ENCODE assay signal across 18 cellular contexts in the genomic region with DNA sequence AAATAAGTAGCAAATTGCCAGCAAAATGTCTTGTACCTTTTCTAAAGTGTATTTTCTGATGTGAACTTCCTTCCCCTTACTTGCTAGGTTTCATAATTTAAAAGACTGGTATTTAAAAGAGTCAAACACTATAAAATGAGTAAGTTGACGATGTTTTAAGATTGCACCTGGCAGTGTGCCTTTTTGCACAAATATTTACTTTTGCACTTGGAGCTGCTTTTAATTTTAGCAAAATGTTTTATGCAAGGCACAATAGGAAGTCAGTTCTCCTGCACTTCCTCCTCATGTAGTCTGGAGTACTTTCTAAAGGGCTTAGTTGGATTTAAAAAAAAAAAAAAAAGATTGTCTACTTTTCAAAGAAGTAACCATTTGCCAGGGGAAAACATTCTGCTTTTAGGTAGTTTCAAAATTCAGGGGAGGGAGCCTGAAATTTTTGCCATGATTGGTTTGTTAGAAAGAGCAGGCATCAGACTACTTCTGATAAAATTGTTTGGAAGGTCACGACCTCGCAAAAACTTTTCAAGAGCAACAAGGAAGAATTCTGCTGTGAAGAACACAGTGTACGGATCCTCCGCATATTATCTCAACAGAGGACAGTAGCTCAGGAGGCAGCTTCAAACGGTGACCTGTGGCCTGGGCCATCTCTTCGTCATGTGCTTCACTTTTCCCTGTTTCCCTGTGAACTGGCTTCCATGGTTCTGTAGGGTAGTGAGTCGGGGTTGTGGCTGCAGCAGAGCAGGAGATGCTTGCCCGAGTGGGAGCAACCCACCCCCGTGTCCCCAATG.
A peak's percentile ranks its signal among the peaks of the same experiment; 100 is the strongest.
DNase-seq lines count a peak whose midpoint lies in the region; ATAC-seq and TF ChIP-seq lines count a peak whose summit lies in the region.
"Had no signal": no experiment of that assay in that cellular context is flagged by ENCODE, and none has a peak within 500 bp of the region (broad histone marks: within the 10 kb centered on the region; RNA-seq: fewer than 3 reads in every experiment).

No MANE protein-coding gene starts in this region.

- TF ChIP-seq CTCF in H9 (conservative IDR thresholded peaks at IDR 0.05): no peak
- TF ChIP-seq CTCF in PC-3 (conservative IDR thresholded peaks at IDR 0.05; ENCODE audit: low read depth, low read length): no peak
- TF ChIP-seq CTCF in lower lobe of right lung (IDR thresholded peaks at IDR 0.05): no peak
- TF ChIP-seq CTCF in ascending aorta (IDR thresholded peaks at IDR 0.05): no peak

- H3K14ac ChIP-seq in H9 (ENCODE audit: insufficient read depth, low read length): no peak overlapping the region

- no peaks in the 10 kb centered on the region for H3K27me3 Mint-ChIP-seq in H9 (ENCODE audit: low read depth)
- no peaks in the 10 kb centered on the region for H3K27me3 Mint-ChIP-seq in activated naive CD4-positive, alpha-beta T cell treated with anti-CD3 and anti-CD28 coated beads, Interleukin-2, amount 10 ng/mL, durations not matched to agents 7 days and 5 days
- H3K27me3 Mint-ChIP-seq: activated naive CD8-positive, alpha-beta T cell treated with anti-CD3 and anti-CD28 coated beads, Interleukin-2, amount 10 ng/mL, durations not matched to agents 7 days and 5 days had no signal

- H2BK15ac ChIP-seq in H9 (ENCODE audit: low read depth, low read length): no peak overlapping the region

- DNase-seq in DMS53 (lab: John Stamatoyannopoulos, UW): peak; percentile 35
- DNase-seq in H9: no peak
- DNase-seq in PC-3: peak; percentile 46
- DNase-seq in lower lobe of right lung: no peak
- no peak for DNase-seq in dedifferentiated amniotic fluid mesenchymal stem cell (ENCODE audit: extremely low spot score)
- no peak for DNase-seq in activated naive CD4-positive, alpha-beta T cell treated with anti-CD3 and anti-CD28 coated beads, Interleukin-2, amount 10 ng/mL, durations not matched to agents 7 days and 5 days
- no peak for DNase-seq in ascending aorta (ENCODE audit: low spot score in 2 of 2)
- no peak for DNase-seq in activated naive CD4-positive, alpha-beta T cell treated with anti-CD3 and anti-CD28 coated beads, Interleukin-2, amount 50 U/mL, for 72 hours (ENCODE audit: low spot score in 2 of 2)
- DNase-seq: activated CD4-positive, alpha-beta T cell treated with anti-CD3 and anti-CD28 coated beads for 4 hours; activated naive CD8-positive, alpha-beta T cell treated with anti-CD3 and anti-CD28 coated beads, Interleukin-2, amount 10 ng/mL, durations not matched to agents 7 days and 5 days; endodermal cell; glutamatergic neuron; HCEC 1CT; NCI-H1436 treated with DMSO at 0.1 percent for 48 hours; NCI-H526 treated with DMSO at 0.1 percent for 48 hours; stimulated activated CD4-positive, alpha-beta T cell treated with anti-CD3 and anti-CD28 coated beads, Interleukin-12 subunit alpha, Interleukin-12 subunit beta, amount 100 ng/mL, for 4 hours; SW 1271 had no signal

- no CpG with 5 or more reads among the region's 10 CpGs for WGBS in H9 (ENCODE audit: extremely low coverage, insufficient read length, low lambda C conversion rate)

- peaks cover 33 to 45% of the 10 kb centered on the region in 2 experiments for H3K4me1 Mint-ChIP-seq in H9
- H3K4me1 Mint-ChIP-seq in activated naive CD4-positive, alpha-beta T cell treated with anti-CD3 and anti-CD28 coated beads, Interleukin-2, amount 10 ng/mL, durations not matched to agents 7 days and 5 days: no peaks in the 10 kb centered on the region
- H3K4me1 Mint-ChIP-seq: activated naive CD8-positive, alpha-beta T cell treated with anti-CD3 and anti-CD28 coated beads, Interleukin-2, amount 10 ng/mL, durations not matched to agents 7 days and 5 days had no signal

- no peaks in the 10 kb centered on the region for H3K9me3 Mint-ChIP-seq in H9
- H3K9me3 Mint-ChIP-seq in activated naive CD4-positive, alpha-beta T cell treated with anti-CD3 and anti-CD28 coated beads, Interleukin-2, amount 10 ng/mL, durations not matched to agents 7 days and 5 days: no peaks in the 10 kb centered on the region
- no peaks in the 10 kb centered on the region for H3K9me3 Mint-ChIP-seq in activated naive CD4-positive, alpha-beta T cell treated with anti-CD3 and anti-CD28 coated beads, Interleukin-2, amount 50 U/mL, for 72 hours
- H3K9me3 Mint-ChIP-seq: activated naive CD8-positive, alpha-beta T cell treated with anti-CD3 and anti-CD28 coated beads, Interleukin-2, amount 10 ng/mL, durations not matched to agents 7 days and 5 days; endodermal cell had no signal

- no peak overlapping the region for H2BK12ac ChIP-seq in H9 (ENCODE audit: insufficient read length, low read depth, low read length)

- H3K4me2 ChIP-seq in H9 (ENCODE audit: insufficient read depth, insufficient read length, low read length) (no peak overlapping the region), PC-3 (ENCODE audit: low read length) (0 out of 2 replicates have a peak overlapping the region, but pooled peaks have one; percentile 8)

- no peak overlapping the region for H3K23ac ChIP-seq in H9 (ENCODE audit: insufficient read length, low read depth, low read length)

- no peak overlapping the region for H3K4me3 Mint-ChIP-seq in H9
- H3K4me3 Mint-ChIP-seq in activated naive CD4-positive, alpha-beta T cell treated with anti-CD3 and anti-CD28 coated beads, Interleukin-2, amount 10 ng/mL, durations not matched to agents 7 days and 5 days: no peak overlapping the region
- H3K4me3 Mint-ChIP-seq: activated naive CD8-positive, alpha-beta T cell treated with anti-CD3 and anti-CD28 coated beads, Interleukin-2, amount 10 ng/mL, durations not matched to agents 7 days and 5 days; endodermal cell had no signal

- H2AK5ac ChIP-seq in H9 (ENCODE audit: insufficient read length, low read length): no peak overlapping the region

- no TSS peak for BruUV-seq in PC-3 (replicated peaks; lab: Mats Ljungman, UMichigan)

- no peaks in the 10 kb centered on the region for H3K79me1 ChIP-seq in H9 (ENCODE audit: insufficient read depth, low read depth, low read length, poor library complexity, severe bottlenecking)

- H3K9ac ChIP-seq in H9 (ENCODE audit: extremely low read depth, insufficient read length, low read length) (no peak overlapping the region), PC-3 (ENCODE audit: low read length) (no peak overlapping the region)

- POLR2A ChIA-PET in PC-3 (lab: Charles Lee; ENCODE audit: unreplicated experiment): no interaction called here

- H3F3A ChIP-seq in PC-3 (ENCODE audit: low read length, unreplicated experiment): no peaks in the 10 kb centered on the region

- no peak overlapping the region for H3K4ac ChIP-seq in H9 (ENCODE audit: low read depth, low read length)

- H3K23me2 ChIP-seq in H9 (ENCODE audit: insufficient read length, low read depth, low read length, poor library complexity, severe bottlenecking): no peaks in the 10 kb centered on the region

- no peak overlapping the region for H3K56ac ChIP-seq in H9 (ENCODE audit: insufficient read length, low read depth, low read length)

- H3K9me3 ChIP-seq in H9 (ENCODE audit: control insufficient read depth, low read depth, low read length): no peaks in the 10 kb centered on the region
- H3K9me3 ChIP-seq in PC-3 (ENCODE audit: low read length): no peaks in the 10 kb centered on the region
- no peaks in the 10 kb centered on the region for H3K9me3 ChIP-seq in lower lobe of right lung
- H3K9me3 ChIP-seq in ascending aorta: no peaks in the 10 kb centered on the region

- no peaks in the 10 kb centered on the region for H3K9me2 ChIP-seq in PC-3 (replicated peaks; ENCODE audit: low read length)

- H2AFZ ChIP-seq in H9 (ENCODE audit: low read length): no peak overlapping the region
- no peak overlapping the region for H2AFZ ChIP-seq in PC-3 (ENCODE audit: low read length)

- H3K4me3 ChIP-seq in PC-3 (ENCODE audit: low read length) (no peak overlapping the region), lower lobe of right lung (no peak overlapping the region), ascending aorta (no peak overlapping the region)

- H3K27ac Mint-ChIP-seq in H9: no peak overlapping the region
- no peak overlapping the region for H3K27ac Mint-ChIP-seq in activated naive CD4-positive, alpha-beta T cell treated with anti-CD3 and anti-CD28 coated beads, Interleukin-2, amount 10 ng/mL, durations not matched to agents 7 days and 5 days
- no peak overlapping the region for H3K27ac Mint-ChIP-seq in activated naive CD4-positive, alpha-beta T cell treated with anti-CD3 and anti-CD28 coated beads, Interleukin-2, amount 50 U/mL, for 72 hours
- H3K27ac Mint-ChIP-seq: activated naive CD8-positive, alpha-beta T cell treated with anti-CD3 and anti-CD28 coated beads, Interleukin-2, amount 10 ng/mL, durations not matched to agents 7 days and 5 days; endodermal cell had no signal

- peak overlapping the region; percentile 36 for H3K18ac ChIP-seq in H9 (ENCODE audit: insufficient read length, low read depth, low read length)

- no peak overlapping the region for H3T11ph ChIP-seq in H9 (ENCODE audit: low read length)

- H3K4me1 ChIP-seq in H9 (ENCODE audit: insufficient read depth, low read length) (0 out of 2 replicates have a peak, but pooled peaks cover 2% of the 10 kb centered on the region), PC-3 (ENCODE audit: insufficient read depth, low read length) (peaks cover 10% of the 10 kb centered on the region), lower lobe of right lung (peaks cover 20% of the 10 kb centered on the region), ascending aorta (no peaks in the 10 kb centered on the region)

- no peak overlapping the region for H4K5ac ChIP-seq in H9 (ENCODE audit: insufficient read length, low read depth, low read length)

- peaks cover 23 to 36% (median 31%) of the 10 kb centered on the region in 3 experiments; a peak in 6 of 7 replicates for H3K36me3 Mint-ChIP-seq in H9 (ENCODE audit: insufficient read depth in 1 of 3, low read depth in 3 of 3)
- H3K36me3 Mint-ChIP-seq in activated naive CD4-positive, alpha-beta T cell treated with anti-CD3 and anti-CD28 coated beads, Interleukin-2, amount 10 ng/mL, durations not matched to agents 7 days and 5 days: no peaks in the 10 kb centered on the region
- H3K36me3 Mint-ChIP-seq in activated naive CD4-positive, alpha-beta T cell treated with anti-CD3 and anti-CD28 coated beads, Interleukin-2, amount 50 U/mL, for 72 hours: no peaks in the 10 kb centered on the region
- H3K36me3 Mint-ChIP-seq: activated naive CD8-positive, alpha-beta T cell treated with anti-CD3 and anti-CD28 coated beads, Interleukin-2, amount 10 ng/mL, durations not matched to agents 7 days and 5 days had no signal

- H3K79me2 ChIP-seq in H9 (ENCODE audit: insufficient read depth, low read length): no peaks in the 10 kb centered on the region
- H3K79me2 ChIP-seq in PC-3 (ENCODE audit: low read length): no peaks in the 10 kb centered on the region

- no peak overlapping the region for H2BK5ac ChIP-seq in H9 (ENCODE audit: insufficient read length, low read length)

- no peak overlapping the region for H2BK120ac ChIP-seq in H9 (ENCODE audit: low read depth, low read length, poor library complexity, severe bottlenecking)

- H4K91ac ChIP-seq in H9 (ENCODE audit: insufficient read length, low read depth, low read length): no peak overlapping the region

- no peak overlapping the region for H4K8ac ChIP-seq in H9 (replicated peaks; ENCODE audit: insufficient read length, low read depth, low read length)

- H3K27ac ChIP-seq in H9 (ENCODE audit: insufficient read length, low read depth, low read length) (no peak overlapping the region), PC-3 (ENCODE audit: low read length) (no peak overlapping the region), lower lobe of right lung (peak overlapping the region; percentile 50), ascending aorta (no peak overlapping the region)

- H4K20me1 ChIP-seq in H9 (ENCODE audit: control insufficient read depth, insufficient read depth, insufficient read length): no peaks in the 10 kb centered on the region
- no peaks in the 10 kb centered on the region for H4K20me1 ChIP-seq in PC-3 (ENCODE audit: low read length)

- H3K36me3 ChIP-seq in PC-3 (ENCODE audit: low read depth, low read length) (no peaks in the 10 kb centered on the region), lower lobe of right lung (no peaks in the 10 kb centered on the region), ascending aorta (no peaks in the 10 kb centered on the region)

- peak; percentile 67 for ATAC-seq in PC-3
- peak; percentile 77 to 87 for ATAC-seq in lower lobe of right lung
- ATAC-seq in activated naive CD4-positive, alpha-beta T cell treated with anti-CD3 and anti-CD28 coated beads, Interleukin-2, amount 50 U/mL, for 72 hours: no peak
- ATAC-seq: left lobe of liver had no signal

- intact Hi-C loops in PC-3 (cut with micrococcal nuclease): no loop called here
- intact Hi-C loops in lower lobe of right lung (cut with DNase I): no loop called here
- intact Hi-C loops in ascending aorta (cut with DNase I): no loop called here

- no peaks in the 10 kb centered on the region for H3K27me3 ChIP-seq in H9 (ENCODE audit: insufficient read depth, low read length)
- H3K27me3 ChIP-seq in PC-3 (ENCODE audit: low read length): no peaks in the 10 kb centered on the region
- no peaks in the 10 kb centered on the region for H3K27me3 ChIP-seq in lower lobe of right lung (ENCODE audit: low read depth)
- no peaks in the 10 kb centered on the region for H3K27me3 ChIP-seq in ascending aorta

- CTCF ChIA-PET in PC-3 (lab: Charles Lee): no interaction called here
- CTCF ChIA-PET in activated naive CD4-positive, alpha-beta T cell treated with anti-CD3 and anti-CD28 coated beads, Interleukin-2, amount 10 ng/mL, durations not matched to agents 7 days and 5 days (lab: Charles Lee): interaction anchor here (0.7 kb wide), 1 partner anchor 162 kb away, joined by 3 read pairs; no protein-coding TSS in a partner anchor

- no peak overlapping the region for H2BK20ac ChIP-seq in H9 (ENCODE audit: low read depth, low read length, poor library complexity, severe bottlenecking)

Comparison
In these comparisons a context has a peak if more than half of its experiments do, and no peak if none do; other contexts are left out.
1. DNase-seq: peak in DMS53 (single experiment) and PC-3 (single experiment); none in H9 (single experiment), lower lobe of right lung (single experiment), dedifferentiated amniotic fluid mesenchymal stem cell (single experiment), activated naive CD4-positive, alpha-beta T cell treated with anti-CD3 and anti-CD28 coated beads, Interleukin-2, amount 10 ng/mL, durations not matched to agents 7 days and 5 days (single experiment), ascending aorta (0 of 2) and activated naive CD4-positive, alpha-beta T cell treated with anti-CD3 and anti-CD28 coated beads, Interleukin-2, amount 50 U/mL, for 72 hours (0 of 2).
2. ATAC-seq: peak in PC-3 (single experiment) and lower lobe of right lung (2 of 2); none in activated naive CD4-positive, alpha-beta T cell treated with anti-CD3 and anti-CD28 coated beads, Interleukin-2, amount 50 U/mL, for 72 hours (0 of 2).